In the genomic region with DNA sequence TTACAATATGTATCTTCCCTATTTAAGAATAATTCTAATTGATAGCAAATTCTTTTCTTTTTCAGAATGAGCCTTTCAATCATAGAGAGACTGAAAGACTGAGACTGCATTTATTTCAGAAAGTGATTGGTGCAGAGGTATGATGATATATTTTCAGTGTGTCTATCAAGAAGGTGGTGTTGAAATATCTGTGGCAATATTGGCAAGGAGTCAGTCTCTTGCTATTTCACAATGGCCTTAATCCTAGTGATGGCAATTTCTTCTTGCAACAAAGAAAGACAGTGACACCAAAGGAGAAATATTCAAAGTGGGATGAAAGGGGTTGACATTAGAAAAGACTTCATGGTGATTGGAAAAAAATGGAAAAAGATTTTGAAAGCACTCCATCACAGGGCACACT, we compare ENCODE assay signal across 18 cellular contexts. TPM values are rescaled to one million over a fixed set of nuclear protein-coding genes. Genes with fewer than 3 reads are reported as not detected.
DNase-seq lines count a peak whose midpoint lies in the region; ATAC-seq and TF ChIP-seq lines count a peak whose summit lies in the region.
"Had no signal": no experiment of that assay in that cellular context is flagged by ENCODE, and none has a peak within 500 bp of the region (broad histone marks: within the 10 kb centered on the region; RNA-seq: fewer than 3 reads in every experiment).

No MANE protein-coding gene starts in this region.

- H3F3A ChIP-seq in GM23248 (ENCODE audit: insufficient read depth): no peaks in the 10 kb centered on the region

- no peaks in the 10 kb centered on the region for H3K9me3 ChIP-seq in GM23248 (ENCODE audit: low read depth)
- H3K9me3 ChIP-seq: A549 had no signal

- ATAC-seq in HG03469 (IDR thresholded peaks at IDR 0.05; ENCODE audit: unreplicated experiment): no peak
- ATAC-seq: A549, GM12878 had no signal

- no peak overlapping the region for H3K27ac ChIP-seq in GM23248
- H3K27ac ChIP-seq: A549, RWPE1 had no signal

- H3K9me2 ChIP-seq in GM23248 (ENCODE audit: insufficient read depth): no peaks in the 10 kb centered on the region

- no peak overlapping the region for H3K9ac ChIP-seq in GM23248

- H3K4me2 ChIP-seq in GM23248 (ENCODE audit: unreplicated experiment): no peak overlapping the region
- H3K4me2 ChIP-seq: A549 had no signal

- H3K36me3 ChIP-seq in GM23248 (ENCODE audit: low read depth): no peaks in the 10 kb centered on the region

- peak; percentile 7 for DNase-seq in GM23248
- DNase-seq in NOMO-1 treated with DMSO at 0.1 percent for 48 hours (lab: John Stamatoyannopoulos, UW; ENCODE audit: unreplicated experiment): peak; percentile 78
- peak; percentile 3 for DNase-seq in amniotic epithelial cell (ENCODE audit: low read depth)
- DNase-seq in fibroblast of the aortic adventitia (ENCODE audit: low read depth): peak; percentile 7
- no peak for DNase-seq in activated effector memory CD4-positive, alpha-beta T cell treated with anti-CD3 and anti-CD28 coated beads, Interleukin-2, amount 50 U/mL, for 16 hours
- DNase-seq in activated CD4-positive, alpha-beta T cell treated with anti-CD3 and anti-CD28 coated beads for 4 hours: no peak
- no peak for DNase-seq in posterior vena cava (ENCODE audit: low spot score)
- DNase-seq: Calu3, DMS79, H7, IMR-90, NCI-H1105, NCI-H1694 treated with DMSO at 0.1 percent for 48 hours, NCI-H510A had no signal

- no peaks in the 10 kb centered on the region for H3K27me3 ChIP-seq in GM23248 (replicated peaks; ENCODE audit: insufficient read depth)

- in situ Hi-C loops in GM23248 (cut with MboI): no loop called here

- H3K4me1 ChIP-seq in GM23248 (ENCODE audit: insufficient read depth): no peaks in the 10 kb centered on the region
- H3K4me1 ChIP-seq: A549 had no signal

- no peak overlapping the region for H2AFZ ChIP-seq in GM23248

- H4K20me1 ChIP-seq in GM23248 (ENCODE audit: insufficient read depth): no peaks in the 10 kb centered on the region

- intact Hi-C loops in posterior vena cava (cut with DNase I): no loop called here

- no peaks in the 10 kb centered on the region for H3K79me2 ChIP-seq in GM23248 (ENCODE audit: insufficient read depth)

- H3K4me3 ChIP-seq in GM23248 (no peak overlapping the region), fibroblast of the aortic adventitia (ENCODE audit: low read depth, low read length) (no peak overlapping the region)
- H3K4me3 ChIP-seq: A549, GM12878 had no signal

- no peak for TF ChIP-seq CTCF in fibroblast of the aortic adventitia (IDR thresholded peaks at IDR 0.05; ENCODE audit: insufficient read depth, low read length)

RNA-seq across cellular contexts. Expression of a gene that starts 21.7 kb away (rescaled TPM):
- 9.5 and 10.6 TPM in 2 replicates for total RNA-seq in GM23248 (2014; rRNA removed; shearing (Covaris generic))
- polyA plus RNA-seq in GM23248 (2016; fragmentation: Nextera tagmentation; extraction: Ambion mirVana): 8.3 and 9.6 TPM in 2 replicates
- total RNA-seq in fibroblast of the aortic adventitia (ENCODE audit: low replicate concordance): 17.4 and 35.8 TPM in 2 replicates
- total RNA-seq in posterior vena cava: 1 to 10 TPM; 9.7 to 9.9 TPM

Comparison
In these comparisons a context has a peak if more than half of its experiments do, and no peak if none do; other contexts are left out.
1. DNase-seq: peak in GM23248 (single experiment), NOMO-1 treated with DMSO at 0.1 percent for 48 hours (single experiment), amniotic epithelial cell (single experiment) and fibroblast of the aortic adventitia (single experiment); none in activated effector memory CD4-positive, alpha-beta T cell treated with anti-CD3 and anti-CD28 coated beads, Interleukin-2, amount 50 U/mL, for 16 hours (single experiment), activated CD4-positive, alpha-beta T cell treated with anti-CD3 and anti-CD28 coated beads for 4 hours (0 of 2) and posterior vena cava (single experiment).